ENCODE assay signal across 8 cellular contexts in genomic region chr4:74932832-74933561, GRCh38. TPM values are rescaled to one million over a fixed set of nuclear protein-coding genes. Genes with fewer than 3 reads are reported as not detected.
DNase-seq lines count a peak whose midpoint lies in the region; ATAC-seq and TF ChIP-seq lines count a peak whose summit lies in the region.

TSS of gene PARM1 (plus strand) at chr4:74933116. CDS start at chr4:74933328, 212 bp downstream.

- 1% methylated on average over 51 of the region's 64 CpGs; no CpG with 5 or more reads in 1 of the 2 donors for WGBS in transverse colon (ENCODE audit: low coverage in 1 of 2), 2 donors

- peak; percentile 84 for TF ChIP-seq CTCF in C4-2B (conservative IDR thresholded peaks at IDR 0.05)
- TF ChIP-seq CTCF in foreskin fibroblast (IDR thresholded peaks at IDR 0.05; ENCODE audit: low read depth, low read length): peak; percentile 50
- TF ChIP-seq CTCF in nephron (IDR thresholded peaks at IDR 0.05; ENCODE audit: unreplicated experiment in 3 of 3): peak; percentile 71 to 82 (median 82)
- peak; percentile 75 to 89 (median 76) for TF ChIP-seq CTCF in transverse colon (IDR thresholded peaks at IDR 0.05)

- peaks cover 9% of the 10 kb centered on the region for H3K4me1 Mint-ChIP-seq in activated T-cell treated with anti-CD3 and anti-CD28 coated beads, Interleukin-2, amount 50 U/mL, for 4 hours (ENCODE audit: low read depth)
- H3K4me1 Mint-ChIP-seq in nephron: peaks cover 25% of the 10 kb centered on the region

- no peaks in the 10 kb centered on the region for H3K36me3 Mint-ChIP-seq in activated T-cell treated with anti-CD3 and anti-CD28 coated beads, Interleukin-2, amount 50 U/mL, for 4 hours (ENCODE audit: insufficient read depth)
- H3K36me3 Mint-ChIP-seq in nephron (ENCODE audit: low read depth): no peaks in the 10 kb centered on the region

- H3K9me3 Mint-ChIP-seq in activated T-cell treated with anti-CD3 and anti-CD28 coated beads, Interleukin-2, amount 50 U/mL, for 4 hours: peaks cover 3% of the 10 kb centered on the region
- no peaks in the 10 kb centered on the region for H3K9me3 Mint-ChIP-seq in nephron

- DNase-seq in NCI-H2227 (lab: John Stamatoyannopoulos, UW; ENCODE audit: unreplicated experiment) (peak; percentile 50), foreskin fibroblast (peak; percentile 41 to 86), transverse colon (peak; percentile 97)
- no peak for DNase-seq in activated T-cell treated with anti-CD3 and anti-CD28 coated beads, Interleukin-2, amount 50 U/mL, for 4 hours

- peaks cover 0 to 16% (median 8%) of the 10 kb centered on the region in 4 donors for H3K4me1 ChIP-seq in transverse colon

- H3K36me3 ChIP-seq in transverse colon: no peaks in the 10 kb centered on the region

- intact Hi-C loops in transverse colon (cut with DNase I; ENCODE audit: low total_unique reads): no loop called here

- in situ Hi-C loops in transverse colon (cut with MboI; ENCODE audit: low pct_ligation_motif_present in 1 of 4, low pct_unique_long_range_greater_than_20kb in 1 of 4, low sequenced_read_pairs in 3 of 4): loop anchor here in 2 of 4 donors (10.0 to 25.0 kb wide), 3 partner anchors 179 to 532 kb away; no protein-coding TSS in a partner anchor

- TF ChIP-seq POLR2A in transverse colon (IDR thresholded peaks at IDR 0.05): peak; percentile 79

- ATAC-seq in GM18873 (IDR thresholded peaks at IDR 0.05; ENCODE audit: low FRiP score, unreplicated experiment) (peak; percentile 68), HG03095 (IDR thresholded peaks at IDR 0.05; ENCODE audit: unreplicated experiment) (peak; percentile 75)
- ATAC-seq in activated T-cell treated with anti-CD3 and anti-CD28 coated beads, Interleukin-2, amount 50 U/mL, for 4 hours: peak; percentile 67

- H3K9me3 ChIP-seq in transverse colon: no peaks in the 10 kb centered on the region

- TF ChIP-seq EP300 in transverse colon (IDR thresholded peaks at IDR 0.05; ENCODE audit: low read depth): no peak

- peak within 1 kb of the TSS; percentile 68 to 85 (median 84) for H3K27ac Mint-ChIP-seq in nephron

- H3K4me3 ChIP-seq in foreskin fibroblast (ENCODE audit: low read depth in 1 of 2, low read length in 2 of 2): peak within 1 kb of the TSS; percentile 30 to 54
- H3K4me3 ChIP-seq in transverse colon: peak within 1 kb of the TSS; percentile 59 to 76 (median 70)

- H3K4me3 Mint-ChIP-seq in activated T-cell treated with anti-CD3 and anti-CD28 coated beads, Interleukin-2, amount 50 U/mL, for 4 hours: peak within 1 kb of the TSS; percentile 56
- H3K4me3 Mint-ChIP-seq in nephron: peak within 1 kb of the TSS; percentile 95 to 97 (median 96)

- peaks cover 5% of the 10 kb centered on the region for H3K27me3 ChIP-seq in transverse colon

- peaks cover 64% of the 10 kb centered on the region for H3K27me3 Mint-ChIP-seq in activated T-cell treated with anti-CD3 and anti-CD28 coated beads, Interleukin-2, amount 50 U/mL, for 4 hours (ENCODE audit: low read depth)
- peaks cover 27% of the 10 kb centered on the region for H3K27me3 Mint-ChIP-seq in nephron (ENCODE audit: low read depth)

- H3K27ac ChIP-seq in C4-2B: no peak within 1 kb of the TSS
- H3K27ac ChIP-seq in transverse colon: peak within 1 kb of the TSS; percentile 85 to 92 (median 88)

RNA-seq across cellular contexts. Expression of gene PARM1, which starts in this region (rescaled TPM):
- under 1 TPM; 0.08 to 0.19 (median 0.15) TPM for total RNA-seq in activated T-cell treated with anti-CD3 and anti-CD28 coated beads, Interleukin-2, amount 50 U/mL, for 4 hours
- total RNA-seq in transverse colon: 100 to 1,000 TPM in 3 of 4 donors, 10 to 100 TPM in 1; 61.7 to 183 (median 120) TPM

Comparison
In these comparisons a context has a peak if more than half of its experiments do, and no peak if none do; other contexts are left out.
1. RNA of gene PARM1 (total RNA-seq): 61.7 to 183 TPM in transverse colon; 0.08 to 0.19 TPM in activated T-cell treated with anti-CD3 and anti-CD28 coated beads, Interleukin-2, amount 50 U/mL, for 4 hours; every median in the first group is over 10 times any median in the second.
2. Peak in ATAC-seq in activated T-cell treated with anti-CD3 and anti-CD28 coated beads, Interleukin-2, amount 50 U/mL, for 4 hours; RNA of the gene not detected or under 1 TPM.
3. Peak in every context shown above with its lines, with median percentiles within 50 percentile points of each other: CTCF ChIP-seq and ATAC-seq.